Comparison of ENCODE assay signal across 35 cellular contexts in the genomic region with DNA sequence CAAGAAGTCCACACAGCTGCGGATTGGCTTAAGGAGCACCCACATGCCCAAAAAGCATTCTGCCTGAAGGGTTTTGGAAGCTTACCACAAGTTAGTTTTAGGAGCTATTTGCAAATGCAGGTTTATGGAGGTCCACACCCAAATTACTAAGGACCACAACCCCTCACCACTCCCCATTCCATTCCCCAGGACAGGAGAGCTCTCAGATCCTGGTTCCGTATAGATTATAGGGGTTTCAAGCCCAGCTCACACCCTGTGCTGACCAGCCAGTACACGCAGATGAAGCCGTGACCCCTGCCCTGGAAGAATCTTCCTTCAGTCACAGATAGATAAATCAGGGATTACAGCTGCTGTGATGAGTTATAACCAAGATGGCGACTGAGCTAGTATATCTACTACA.
"Had no signal": no experiment of that assay in that cellular context is flagged by ENCODE, and none has a peak within 500 bp of the region (broad histone marks: within the 10 kb centered on the region; RNA-seq: fewer than 3 reads in every experiment).

No MANE protein-coding gene starts in this region.

- H3K36me3 Mint-ChIP-seq: activated CD4-positive, alpha-beta memory T cell treated with anti-CD3 and anti-CD28 coated beads for 36 hours; activated naive CD4-positive, alpha-beta T cell treated with anti-CD3 and anti-CD28 coated beads, Interleukin-2, amount 50 U/mL, for 72 hours; activated naive CD8-positive, alpha-beta T cell treated with anti-CD3 and anti-CD28 coated beads for 36 hours had no signal

- H3K4me3 ChIP-seq: adrenal gland, body of pancreas, breast epithelium had no signal

- H3K27ac Mint-ChIP-seq: activated B cell treated with CpG ODN at 0.5 μM for 24 hours; activated CD4-positive, alpha-beta memory T cell treated with anti-CD3 and anti-CD28 coated beads for 36 hours; activated CD4-positive, alpha-beta T cell treated with anti-CD3 and anti-CD28 coated beads, Interleukin-2, amount 10 ng/mL, durations not matched to agents 24 days and 14 days; activated CD8-positive, alpha-beta T cell treated with anti-CD3 and anti-CD28 coated beads for 36 hours; activated naive CD4-positive, alpha-beta T cell treated with anti-CD3 and anti-CD28 coated beads for 36 hours; activated naive CD4-positive, alpha-beta T cell treated with anti-CD3 and anti-CD28 coated beads, Interleukin-2, amount 50 U/mL, for 72 hours; activated naive CD8-positive, alpha-beta T cell treated with anti-CD3 and anti-CD28 coated beads for 36 hours; activated T-cell treated with anti-CD3 and anti-CD28 coated beads, Interleukin-2, amount 50 U/mL, for 72 hours; activated T-helper 1 cell treated with anti-CD3 and anti-CD28 coated beads, Interleukin-12 subunit alpha, Interleukin-12 subunit beta, Interleukin-2, Interleukin-4 antibody, amounts not matched to agents 30 ng/mL and 10 ng/mL and 1 ng/mL, durations not matched to agents 14 hours and 24 hours and 36 hours; activated T-helper 17 cell treated with anti-CD3 and anti-CD28 coated beads, Interleukin-2, amount 50 U/mL, for 72 hours; T-helper 1 cell treated with Interleukin-12 subunit alpha and Interleukin-12 subunit beta and Interleukin-4 antibody, amounts not matched to agents 30 μg/mL and 1 μg/mL, for 36 hours; T-helper 2 cell treated with Interferon-gamma antibody and Interleukin-4, amounts not matched to agents 5 μg/mL and 100 μg/mL, for 36 hours had no signal

- ATAC-seq: activated CD8-positive, alpha-beta T cell treated with anti-CD3 and anti-CD28 coated beads for 36 hours; activated naive CD4-positive, alpha-beta T cell treated with anti-CD3 and anti-CD28 coated beads, Interleukin-2, amount 50 U/mL, for 72 hours; activated T-cell treated with anti-CD3 and anti-CD28 coated beads, Interleukin-2, amount 50 U/mL, for 4 hours; activated T-cell treated with anti-CD3 and anti-CD28 coated beads, Interleukin-2, amount 50 U/mL, for 72 hours; activated T-helper 17 cell treated with anti-CD3 and anti-CD28 coated beads, Interleukin-2, amount 50 U/mL, for 72 hours; body of pancreas had no signal

- H3K27me3 Mint-ChIP-seq: activated B cell treated with CpG ODN at 0.5 μM for 24 hours; activated CD8-positive, alpha-beta T cell treated with anti-CD3 and anti-CD28 coated beads for 36 hours had no signal

- H3K9me3 Mint-ChIP-seq: activated B cell treated with CpG ODN at 0.5 μM for 24 hours; activated CD4-positive, alpha-beta memory T cell treated with anti-CD3 and anti-CD28 coated beads for 36 hours; activated CD4-positive, alpha-beta T cell treated with anti-CD3 and anti-CD28 coated beads, Interleukin-2, amount 10 ng/mL, durations not matched to agents 24 days and 14 days; activated CD8-positive, alpha-beta T cell treated with anti-CD3 and anti-CD28 coated beads for 36 hours; activated naive CD4-positive, alpha-beta T cell treated with anti-CD3 and anti-CD28 coated beads for 36 hours; activated naive CD4-positive, alpha-beta T cell treated with anti-CD3 and anti-CD28 coated beads, Interleukin-2, amount 50 U/mL, for 72 hours; activated naive CD8-positive, alpha-beta T cell treated with anti-CD3 and anti-CD28 coated beads for 36 hours; activated T-cell treated with anti-CD3 and anti-CD28 coated beads, Interleukin-2, amount 50 U/mL, for 4 hours; activated T-helper 1 cell treated with anti-CD3 and anti-CD28 coated beads, Interleukin-12 subunit alpha, Interleukin-12 subunit beta, Interleukin-2, Interleukin-4 antibody, amounts not matched to agents 30 ng/mL and 10 ng/mL and 1 ng/mL, durations not matched to agents 14 hours and 24 hours and 36 hours; activated T-helper 17 cell treated with anti-CD3 and anti-CD28 coated beads, Interleukin-2, amount 50 U/mL, for 72 hours; T-helper 1 cell treated with Interleukin-12 subunit alpha and Interleukin-12 subunit beta and Interleukin-4 antibody, amounts not matched to agents 30 μg/mL and 1 μg/mL, for 36 hours; T-helper 2 cell treated with Interferon-gamma antibody and Interleukin-4, amounts not matched to agents 5 μg/mL and 100 μg/mL, for 36 hours had no signal

- H3K36me3 ChIP-seq: adrenal gland, brain microvascular endothelial cell, breast epithelium had no signal

- H3K4me1 Mint-ChIP-seq: activated B cell treated with CpG ODN at 0.5 μM for 24 hours; activated CD4-positive, alpha-beta T cell treated with anti-CD3 and anti-CD28 coated beads, Interleukin-2, amount 10 ng/mL, durations not matched to agents 24 days and 14 days; activated naive CD8-positive, alpha-beta T cell treated with anti-CD3 and anti-CD28 coated beads for 36 hours had no signal

- H3K9me3 ChIP-seq: adrenal gland, body of pancreas, breast epithelium had no signal

- H3K4me1 ChIP-seq: body of pancreas, breast epithelium had no signal

- DNase-seq: activated B cell treated with CpG ODN at 0.5 μM for 24 hours; activated CD4-positive, alpha-beta memory T cell treated with anti-CD3 and anti-CD28 coated beads for 36 hours; activated CD4-positive, alpha-beta T cell treated with anti-CD3 and anti-CD28 coated beads for 4 hours; activated CD4-positive, alpha-beta T cell treated with anti-CD3 and anti-CD28 coated beads, Interleukin-2, amount 10 ng/mL, durations not matched to agents 24 days and 14 days; activated CD4-positive, alpha-beta T cell treated with anti-CD3 and anti-CD28 coated beads, Interleukin-2, amount 50 U/mL, for 1 hour; activated CD4-positive, alpha-beta T cell treated with anti-CD3 and anti-CD28 coated beads, Interleukin-2, amount 50 U/mL, for 4 hours; activated CD4-positive, CD25-positive, alpha-beta regulatory T cell treated with anti-CD3 and anti-CD28 coated beads, Interleukin-2, amount 50 U/mL, for 72 hours; activated CD8-positive, alpha-beta memory T cell treated with anti-CD3 and anti-CD28 coated beads, Interleukin-2, amount 50 U/mL, for 4 hours; activated CD8-positive, alpha-beta T cell treated with anti-CD3 and anti-CD28 coated beads for 36 hours; activated effector memory CD4-positive, alpha-beta T cell treated with anti-CD3 and anti-CD28 coated beads, Interleukin-2, amount 50 U/mL, for 16 hours; activated gamma-delta T cell treated with Interleukin-2 at 50 U/mL for 16 hours; activated naive CD4-positive, alpha-beta T cell; activated naive CD4-positive, alpha-beta T cell treated with anti-CD3 and anti-CD28 coated beads for 36 hours; activated naive CD4-positive, alpha-beta T cell treated with anti-CD3 and anti-CD28 coated beads, Interleukin-2, amount 50 U/mL, for 16 hours; activated naive CD8-positive, alpha-beta T cell treated with anti-CD3 and anti-CD28 coated beads for 36 hours; activated T-cell treated with anti-CD3 and anti-CD28 coated beads for 4 hours; activated T-cell treated with anti-CD3 and anti-CD28 coated beads, Interleukin-2, amount 50 U/mL, for 1 hour; activated T-cell treated with anti-CD3 and anti-CD28 coated beads, Interleukin-2, amount 50 U/mL, for 4 hours; activated T-cell treated with anti-CD3 and anti-CD28 coated beads, Interleukin-2, amount 50 U/mL, for 72 hours; adrenal gland; amniotic stem cell; aorta; body of pancreas; brain microvascular endothelial cell; central memory CD4-positive, alpha-beta T cell; T-helper 1 cell; T-helper 2 cell; T-helper 9 cell had no signal

- H3K4me3 Mint-ChIP-seq: activated B cell treated with CpG ODN at 0.5 μM for 24 hours; activated CD4-positive, alpha-beta memory T cell treated with anti-CD3 and anti-CD28 coated beads for 36 hours; activated CD4-positive, alpha-beta T cell treated with anti-CD3 and anti-CD28 coated beads, Interleukin-2, amount 10 ng/mL, durations not matched to agents 24 days and 14 days; activated CD8-positive, alpha-beta T cell treated with anti-CD3 and anti-CD28 coated beads for 36 hours; activated naive CD4-positive, alpha-beta T cell treated with anti-CD3 and anti-CD28 coated beads for 36 hours; activated naive CD8-positive, alpha-beta T cell treated with anti-CD3 and anti-CD28 coated beads for 36 hours; activated T-cell treated with anti-CD3 and anti-CD28 coated beads, Interleukin-2, amount 50 U/mL, for 4 hours; activated T-cell treated with anti-CD3 and anti-CD28 coated beads, Interleukin-2, amount 50 U/mL, for 72 hours; activated T-helper 1 cell treated with anti-CD3 and anti-CD28 coated beads, Interleukin-12 subunit alpha, Interleukin-12 subunit beta, Interleukin-2, Interleukin-4 antibody, amounts not matched to agents 30 ng/mL and 10 ng/mL and 1 ng/mL, durations not matched to agents 14 hours and 24 hours and 36 hours; activated T-helper 17 cell treated with anti-CD3 and anti-CD28 coated beads, Interleukin-2, amount 50 U/mL, for 72 hours; T-helper 1 cell treated with Interleukin-12 subunit alpha and Interleukin-12 subunit beta and Interleukin-4 antibody, amounts not matched to agents 30 μg/mL and 1 μg/mL, for 36 hours; T-helper 2 cell treated with Interferon-gamma antibody and Interleukin-4, amounts not matched to agents 5 μg/mL and 100 μg/mL, for 36 hours had no signal

- H3K27me3 ChIP-seq: adrenal gland, body of pancreas, brain microvascular endothelial cell, breast epithelium had no signal

- H3K27ac ChIP-seq: adrenal gland, body of pancreas, brain microvascular endothelial cell, breast epithelium, VCaP had no signal
